ENCODE assay signal across 13 cellular contexts in genomic region chr16:3971261-3971660, GRCh38.
DNase-seq lines count a peak whose midpoint lies in the region; ATAC-seq and TF ChIP-seq lines count a peak whose summit lies in the region.
"Had no signal": no experiment of that assay in that cellular context is flagged by ENCODE, and none has a peak within 500 bp of the region (broad histone marks: within the 10 kb centered on the region; RNA-seq: fewer than 3 reads in every experiment).

No MANE protein-coding gene starts in this region.

- ATAC-seq in Right ventricle myocardium inferior, result no peak
- ATAC-seq in stimulated activated naive CD8-positive, alpha-beta T cell treated with anti-CD3 and anti-CD28 coated beads, Interleukin-15, amount 100 ng/mL, for 72 hours, result peak; percentile 57

- no peaks in the 10 kb centered on the region for H3K27me3 ChIP-seq in cardiac muscle cell
- no peaks in the 10 kb centered on the region for H3K27me3 ChIP-seq in SJSA1 (replicated peaks)
- H3K27me3 ChIP-seq: neural progenitor cell had no signal

- H3K27ac ChIP-seq in cardiac muscle cell (peak overlapping the region; percentile 54), SJSA1 (peak overlapping the region; percentile 31; the same call in 1 of the 2 replicates)
- H3K27ac ChIP-seq: neural progenitor cell had no signal

- no peaks in the 10 kb centered on the region for H3K27me3 Mint-ChIP-seq in stimulated activated naive CD8-positive, alpha-beta T cell treated with anti-CD3 and anti-CD28 coated beads, Interleukin-15, amount 100 ng/mL, for 72 hours
- H3K27me3 Mint-ChIP-seq: B cell had no signal

- DNase-seq in cardiac muscle cell (ENCODE audit: low read depth in 1 of 2, low spot score in 1 of 2) (peak in 1 of 2 donors; percentile 58), Right ventricle myocardium inferior (ENCODE audit: missing footprints) (no peak), SJSA1 (ENCODE audit: low read depth in 1 of 2, low spot score in 2 of 2) (peak in 1 of 2 experiments; percentile 50), fibroblast of mammary gland (ENCODE audit: low read depth) (peak; percentile 84), epidermal melanocyte (ENCODE audit: insufficient read length, low spot score) (no peak), DMS 273 treated with DMSO at 0.1 percent for 48 hours (lab: John Stamatoyannopoulos, UW) (no peak), OCI-M2 (lab: John Stamatoyannopoulos, UW; ENCODE audit: unreplicated experiment) (no peak)
- no peak for DNase-seq in stimulated activated naive CD8-positive, alpha-beta T cell treated with anti-CD3 and anti-CD28 coated beads, Interleukin-15, amount 100 ng/mL, for 72 hours
- DNase-seq: MV-4-11; NCI-H526; stimulated activated CD4-positive, alpha-beta T cell treated with anti-CD3 and anti-CD28 coated beads, Interleukin-15, amount 100 ng/mL, for 24 hours had no signal

- H3K4me3 Mint-ChIP-seq in stimulated activated naive CD8-positive, alpha-beta T cell treated with anti-CD3 and anti-CD28 coated beads, Interleukin-15, amount 100 ng/mL, for 72 hours, result no peak overlapping the region
- H3K4me3 Mint-ChIP-seq: B cell, neural progenitor cell had no signal

- H3K4me3 ChIP-seq in cardiac muscle cell (no peak overlapping the region), SJSA1 (no peak overlapping the region), fibroblast of mammary gland (ENCODE audit: control insufficient read depth, low read depth, low read length) (no peak overlapping the region)
- H3K4me3 ChIP-seq: neural progenitor cell had no signal

- intact Hi-C loops in Right ventricle myocardium inferior (cut with DNase I), result no loop called here

- no peak for TF ChIP-seq CTCF in cardiac muscle cell (IDR thresholded peaks at IDR 0.05; ENCODE audit: low read depth, low read length)
- no peak for TF ChIP-seq CTCF in fibroblast of mammary gland (conservative IDR thresholded peaks at IDR 0.05; ENCODE audit: control insufficient read depth, insufficient read depth, low read depth, low read length)

- H3K9me3 ChIP-seq in cardiac muscle cell (ENCODE audit: low read depth) (no peaks in the 10 kb centered on the region), SJSA1 (replicated peaks) (no peaks in the 10 kb centered on the region)

- peak overlapping the region in 1 of 2 donors; percentile 54 for H3K27ac Mint-ChIP-seq in stimulated activated naive CD8-positive, alpha-beta T cell treated with anti-CD3 and anti-CD28 coated beads, Interleukin-15, amount 100 ng/mL, for 72 hours
- H3K27ac Mint-ChIP-seq: B cell, neural progenitor cell had no signal

- H3K9me3 Mint-ChIP-seq in stimulated activated naive CD8-positive, alpha-beta T cell treated with anti-CD3 and anti-CD28 coated beads, Interleukin-15, amount 100 ng/mL, for 72 hours, result peaks cover 0 to 4% of the 10 kb centered on the region in 2 donors
- H3K9me3 Mint-ChIP-seq: neural progenitor cell had no signal

- H3K4me1 Mint-ChIP-seq in stimulated activated naive CD8-positive, alpha-beta T cell treated with anti-CD3 and anti-CD28 coated beads, Interleukin-15, amount 100 ng/mL, for 72 hours, result no peaks in the 10 kb centered on the region
- H3K4me1 Mint-ChIP-seq: B cell had no signal

- H3K4me1 ChIP-seq in cardiac muscle cell (ENCODE audit: low read depth), result peaks cover 10% of the 10 kb centered on the region
- peaks cover 14% of the 10 kb centered on the region for H3K4me1 ChIP-seq in SJSA1 (replicated peaks)

- H3K36me3 ChIP-seq in cardiac muscle cell (no peaks in the 10 kb centered on the region), SJSA1 (peaks cover 23% of the 10 kb centered on the region)
- H3K36me3 ChIP-seq: neural progenitor cell had no signal
